In the genomic region with DNA sequence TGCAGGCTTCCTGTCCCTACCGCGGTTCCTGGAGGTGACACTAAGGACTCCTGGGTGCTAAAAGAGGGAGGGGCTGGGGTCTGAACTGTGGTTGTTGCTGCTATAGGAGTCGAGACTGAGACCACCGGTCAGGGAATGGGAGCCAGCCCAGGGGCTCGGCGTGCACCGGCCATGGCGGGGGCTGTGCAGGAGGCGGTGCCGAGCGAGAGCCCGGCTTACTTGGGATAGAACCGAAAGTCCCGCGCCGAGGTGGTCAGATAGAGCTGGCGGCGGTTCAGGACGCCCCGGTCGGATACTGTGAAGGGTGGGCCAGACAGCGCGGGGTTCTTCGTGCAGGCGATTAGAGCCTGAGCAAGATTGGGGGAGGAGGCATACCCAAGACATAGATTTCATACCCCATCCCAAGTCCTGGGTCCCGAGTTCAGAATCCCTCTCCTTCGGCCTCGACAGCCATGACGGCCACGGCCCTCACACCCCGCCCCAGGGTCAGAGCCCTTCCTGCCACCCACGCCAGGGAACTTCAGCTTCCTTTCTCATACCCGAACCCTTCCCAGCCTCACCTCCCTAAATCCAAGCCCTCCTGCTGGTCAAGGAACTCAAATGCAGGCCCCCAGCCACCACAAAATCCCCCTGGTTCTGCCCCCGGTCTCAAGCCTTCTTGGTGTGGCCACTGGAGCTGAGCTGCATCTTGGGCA, we compare ENCODE assay signal across 9 cellular contexts. TPM values are rescaled to one million over a fixed set of nuclear protein-coding genes. Genes with fewer than 3 reads are reported as not detected.
DNase-seq lines count a peak whose midpoint lies in the region; ATAC-seq, FAIRE-seq and TF ChIP-seq lines count a peak whose summit lies in the region.
"Not testable (repeated sequence)": the region's sequence is repeated elsewhere in the genome, so short reads cannot be mapped to it uniquely, and the experiment has no call there.
"Had no signal": no experiment of that assay in that cellular context is flagged by ENCODE, and none has a peak within 500 bp of the region (broad histone marks: within the 10 kb centered on the region; RNA-seq: fewer than 3 reads in every experiment).

No MANE protein-coding gene starts in this region.

- not testable (repeated sequence) for TF ChIP-seq POLR2A in A549 (IDR thresholded peaks at IDR 0.05; ENCODE audit: low read length)

- not testable (repeated sequence) for H3K9ac ChIP-seq in H9 (ENCODE audit: extremely low read depth, insufficient read length, low read length); iPS-18a (ENCODE audit: low read length)
- peak overlapping the region; percentile 81 for H3K9ac ChIP-seq in astrocyte (ENCODE audit: low read length)

- H4K5ac ChIP-seq in H9 (ENCODE audit: insufficient read length, low read depth, low read length): not testable (repeated sequence)

- not testable (repeated sequence) for H3K18ac ChIP-seq in H9 (ENCODE audit: insufficient read length, low read depth, low read length)

- H3K4me1 Mint-ChIP-seq in H9: peaks cover 18 to 30% of the 10 kb centered on the region in 2 experiments
- peaks cover 16% of the 10 kb centered on the region for H3K4me1 Mint-ChIP-seq in T-helper 2 cell treated with Interferon-gamma antibody and Interleukin-4, amounts not matched to agents 5 μg/mL and 100 μg/mL, for 36 hours (ENCODE audit: low read depth)
- peaks cover 11% of the 10 kb centered on the region for H3K4me1 Mint-ChIP-seq in astrocyte (ENCODE audit: low read depth, unreplicated experiment)
- H3K4me1 Mint-ChIP-seq in naive thymus-derived CD8-positive, alpha-beta T cell: peaks cover 9 to 27% (median 18%) of the 10 kb centered on the region in 4 donors

- H3K27ac Mint-ChIP-seq in H9; T-helper 2 cell treated with Interferon-gamma antibody and Interleukin-4, amounts not matched to agents 5 μg/mL and 100 μg/mL, for 36 hours: not testable (repeated sequence)
- peak overlapping the region; percentile 93 for H3K27ac Mint-ChIP-seq in astrocyte (ENCODE audit: unreplicated experiment)
- peak overlapping the region in 3 of 10 donors; percentile 13 to 81 (median 28) for H3K27ac Mint-ChIP-seq in naive thymus-derived CD8-positive, alpha-beta T cell

- H3K4me3 ChIP-seq in A549 (peak overlapping the region; percentile 54), astrocyte (ENCODE audit: insufficient read depth, low read depth, low read length) (peak overlapping the region; percentile 81), epithelial cell of esophagus (ENCODE audit: low read length) (peak overlapping the region; percentile 62), iPS-18a (ENCODE audit: low read length) (peak overlapping the region; percentile 38), skin epidermis (peak overlapping the region; percentile 32 to 50 (median 37))

- H3K4me2 ChIP-seq in A549: peak overlapping the region; percentile 85
- peak overlapping the region; percentile 52 for H3K4me2 ChIP-seq in H9 (ENCODE audit: insufficient read depth, insufficient read length, low read length)
- H3K4me2 ChIP-seq in astrocyte (ENCODE audit: low read length): peak overlapping the region; percentile 90

- H3K4me1 ChIP-seq in A549 (peaks cover 11% of the 10 kb centered on the region), astrocyte (ENCODE audit: insufficient read depth, low read length) (peaks cover 19% of the 10 kb centered on the region), iPS-18a (ENCODE audit: control insufficient read depth, low read depth, low read length) (peaks cover 10% of the 10 kb centered on the region)
- not testable (repeated sequence) for H3K4me1 ChIP-seq in H9 (ENCODE audit: insufficient read depth, low read length)

- H3K27me3 ChIP-seq in H9 (ENCODE audit: insufficient read depth, low read length): peaks cover 15% of the 10 kb centered on the region; the same call in 1 of the 2 replicates
- H3K27me3 ChIP-seq in astrocyte (ENCODE audit: insufficient read depth, low read length): not testable (repeated sequence)
- peaks cover 53% of the 10 kb centered on the region for H3K27me3 ChIP-seq in iPS-18a (ENCODE audit: control insufficient read depth, insufficient read depth, low read length)

- not testable (repeated sequence) for H2BK12ac ChIP-seq in H9 (ENCODE audit: insufficient read length, low read depth, low read length)

- ATAC-seq in A549: peak; percentile 4 to 6; a peak in 3 of 6 replicates
- ATAC-seq in naive thymus-derived CD8-positive, alpha-beta T cell: peak; percentile 6 to 28

- CTCF ChIA-PET in A549 (lab: Yijun Ruan, JAX): interaction anchor here (0.6 to 7.3 kb wide), 16 partner anchors 8 to 80 kb away, joined by 3 to 96 read pairs (median 6); partner anchors contain the start of genes GYS1, KCNA7, NTF4 and RUVBL2

- H3K4me3 Mint-ChIP-seq in H9 (peak overlapping the region; percentile 53 to 77), astrocyte (ENCODE audit: unreplicated experiment) (peak overlapping the region; percentile 93)
- peak overlapping the region; percentile 69 for H3K4me3 Mint-ChIP-seq in T-helper 2 cell treated with Interferon-gamma antibody and Interleukin-4, amounts not matched to agents 5 μg/mL and 100 μg/mL, for 36 hours
- H3K4me3 Mint-ChIP-seq in naive thymus-derived CD8-positive, alpha-beta T cell: peak overlapping the region; percentile 78 to 95 (median 90)

- not testable (repeated sequence) for H3K36me3 ChIP-seq in astrocyte (ENCODE audit: insufficient read depth, low read length); iPS-18a (ENCODE audit: control insufficient read depth, low read depth, low read length)

- H3K23ac ChIP-seq in H9 (ENCODE audit: insufficient read length, low read depth, low read length): not testable (repeated sequence)

- not testable (repeated sequence) for H4K8ac ChIP-seq in H9 (replicated peaks; ENCODE audit: insufficient read length, low read depth, low read length)

- H3K9me3 ChIP-seq in A549; H9 (ENCODE audit: control insufficient read depth, low read depth, low read length); astrocyte (ENCODE audit: insufficient read depth, low read depth, low read length); iPS-18a (ENCODE audit: control insufficient read depth, low read depth, low read length): not testable (repeated sequence)

- not testable (repeated sequence) for H2AK5ac ChIP-seq in H9 (ENCODE audit: insufficient read length, low read length)

- peak overlapping the region; percentile 64 to 87; a peak in 5 of 6 replicates for H3K27ac ChIP-seq in A549
- H3K27ac ChIP-seq in H9 (ENCODE audit: insufficient read length, low read depth, low read length); iPS-18a (ENCODE audit: low read length): not testable (repeated sequence)
- peak overlapping the region; percentile 23 for H3K27ac ChIP-seq in astrocyte (ENCODE audit: low read depth, low read length)
- H3K27ac ChIP-seq in skin epidermis: peak overlapping the region in 2 of 21 experiments; percentile 35 to 53

- H3K56ac ChIP-seq in H9 (ENCODE audit: insufficient read length, low read depth, low read length): not testable (repeated sequence)

- POLR2A ChIA-PET in A549 (lab: Yijun Ruan, JAX): interaction anchor here (0.6 to 1.8 kb wide), 3 partner anchors 38 to 71 kb away, joined by 4 to 5 read pairs (median 4); no protein-coding TSS in a partner anchor
- POLR2A ChIA-PET in naive thymus-derived CD8-positive, alpha-beta T cell (lab: Charles Lee): interaction anchor here (0.6 to 1.1 kb wide), 3 partner anchors 57 to 65 kb away, joined by 3 read pairs; partner anchors contain the start of genes GYS1 and LIN7B

- H3K79me1 ChIP-seq in H9 (ENCODE audit: insufficient read depth, low read depth, low read length, poor library complexity, severe bottlenecking): not testable (repeated sequence)

- WGBS in A549 (ENCODE audit: missing lambda C conversion rate): 81% methylated on average over 34 of the region's 34 CpGs
- WGBS in H9 (ENCODE audit: extremely low coverage, insufficient read length, low lambda C conversion rate): no CpG with 5 or more reads among the region's 34 CpGs

- TF ChIP-seq EP300 in A549 (IDR thresholded peaks at IDR 0.05): not testable (repeated sequence)

- not testable (repeated sequence) for H3K36me3 Mint-ChIP-seq in H9 (ENCODE audit: insufficient read depth in 1 of 3, low read depth in 3 of 3); T-helper 2 cell treated with Interferon-gamma antibody and Interleukin-4, amounts not matched to agents 5 μg/mL and 100 μg/mL, for 36 hours (ENCODE audit: low read depth); astrocyte (ENCODE audit: low read depth, unreplicated experiment); naive thymus-derived CD8-positive, alpha-beta T cell

- DNase-seq in A549 (ENCODE audit: low read depth in 1 of 2, low spot score in 1 of 2); H9; T-helper 2 cell treated with Interferon-gamma antibody and Interleukin-4, amounts not matched to agents 5 μg/mL and 100 μg/mL, for 36 hours (ENCODE audit: low spot score); astrocyte (ENCODE audit: low read depth); epithelial cell of esophagus (ENCODE audit: low read depth): not testable (repeated sequence)
- peak in 2 of 10 donors; percentile 3 to 15 for DNase-seq in naive thymus-derived CD8-positive, alpha-beta T cell

- H4K20me1 ChIP-seq in H9 (ENCODE audit: control insufficient read depth, insufficient read depth, insufficient read length): not testable (repeated sequence)
- H4K20me1 ChIP-seq in astrocyte (ENCODE audit: insufficient read depth, low read length): peaks cover 37% of the 10 kb centered on the region

- not testable (repeated sequence) for H3K9me3 Mint-ChIP-seq in H9; T-helper 2 cell treated with Interferon-gamma antibody and Interleukin-4, amounts not matched to agents 5 μg/mL and 100 μg/mL, for 36 hours; astrocyte (ENCODE audit: unreplicated experiment); naive thymus-derived CD8-positive, alpha-beta T cell

- H3K27me3 Mint-ChIP-seq in H9 (ENCODE audit: low read depth) (peaks cover 83% of the 10 kb centered on the region), astrocyte (ENCODE audit: low read depth, unreplicated experiment) (peaks cover 10% of the 10 kb centered on the region)
- peaks cover 61% of the 10 kb centered on the region for H3K27me3 Mint-ChIP-seq in T-helper 2 cell treated with Interferon-gamma antibody and Interleukin-4, amounts not matched to agents 5 μg/mL and 100 μg/mL, for 36 hours (ENCODE audit: low read depth)
- H3K27me3 Mint-ChIP-seq in naive thymus-derived CD8-positive, alpha-beta T cell: peaks cover 14 to 40% (median 26%) of the 10 kb centered on the region in 5 donors

- TF ChIP-seq CTCF in A549 (IDR thresholded peaks at IDR 0.05); H9 (conservative IDR thresholded peaks at IDR 0.05); astrocyte (IDR thresholded peaks at IDR 0.05; ENCODE audit: insufficient read depth, low read depth, low read length); epithelial cell of esophagus (IDR thresholded peaks at IDR 0.05; ENCODE audit: insufficient read depth, low read depth, low read length, missing control alignments): not testable (repeated sequence)

- not testable (repeated sequence) for H2BK120ac ChIP-seq in H9 (ENCODE audit: low read depth, low read length, poor library complexity, severe bottlenecking)

- not testable (repeated sequence) for FAIRE-seq in A549 (lab: Jason Lieb, UNC); astrocyte (lab: Jason Lieb, UNC)

- H3K14ac ChIP-seq in H9 (ENCODE audit: insufficient read depth, low read length): not testable (repeated sequence)

- not testable (repeated sequence) for H3T11ph ChIP-seq in H9 (ENCODE audit: low read length)

- not testable (repeated sequence) for H2AFZ ChIP-seq in H9 (ENCODE audit: low read length)
- peak overlapping the region; percentile 78 for H2AFZ ChIP-seq in astrocyte (ENCODE audit: low read depth, low read length)

- not testable (repeated sequence) for TF ChIP-seq RAD21 in A549 (conservative IDR thresholded peaks at IDR 0.05 in 1 of 2, IDR thresholded peaks at IDR 0.05 in 1 of 2)

- not testable (repeated sequence) for H2BK20ac ChIP-seq in H9 (ENCODE audit: low read depth, low read length, poor library complexity, severe bottlenecking)

- H4K91ac ChIP-seq in H9 (ENCODE audit: insufficient read length, low read depth, low read length): not testable (repeated sequence)

- not testable (repeated sequence) for H2BK5ac ChIP-seq in H9 (ENCODE audit: insufficient read length, low read length)

- H3K4ac ChIP-seq in H9 (ENCODE audit: low read depth, low read length): not testable (repeated sequence)

- not testable (repeated sequence) for H3K79me2 ChIP-seq in H9 (ENCODE audit: insufficient read depth, low read length)
- peaks cover 59% of the 10 kb centered on the region for H3K79me2 ChIP-seq in astrocyte (ENCODE audit: insufficient read depth, low read length)

- peaks cover 10% of the 10 kb centered on the region for H3K23me2 ChIP-seq in H9 (ENCODE audit: insufficient read length, low read depth, low read length, poor library complexity, severe bottlenecking)

- H2BK15ac ChIP-seq in H9 (ENCODE audit: low read depth, low read length): not testable (repeated sequence)

RNA-seq across cellular contexts. Expression of gene CGB7, which starts 0.5 kb away (rescaled TPM):
- 0.34 and 0.56 TPM in 2 replicates for polyA plus RNA-seq in A549 (2011; rRNA removed)
- polyA plus RNA-seq in A549 (2012; cell fraction: cytosol; rRNA removed): 0.78 and 0.89 TPM in 2 replicates
- 5.6 and 5.8 TPM in 2 replicates for polyA plus RNA-seq in A549 (2012; cell fraction: nucleus; rRNA removed)
- polyA plus RNA-seq in A549 (2017; fragmentation: RNase III; extraction: RNeasy Plus Mini Kit Qiagen cat#74134 plus additional on column Dnase treatment): 0.63 to 0.88 TPM (median 0.79 TPM) in 3 replicates
- 0.74 and 0.88 TPM in 2 replicates for polyA minus RNA-seq in A549 (2011; rRNA and poly(A)+ RNA removed)
- total RNA-seq in H9 (2021): 1.2 TPM in 2 replicates
- 7.1 and 8.8 TPM in 2 replicates for total RNA-seq in astrocyte
- total RNA-seq in naive thymus-derived CD8-positive, alpha-beta T cell: not detected
- polyA plus RNA-seq in naive thymus-derived CD8-positive, alpha-beta T cell: not detected

RNA-seq across cellular contexts. Expression of gene NTF4, which starts 7.6 kb away (rescaled TPM):
- polyA plus RNA-seq in A549 (2011; rRNA removed): 0.34 and 0.37 TPM in 2 replicates
- polyA plus RNA-seq in A549 (2012; cell fraction: cytosol; rRNA removed): 0.49 and 0.52 TPM in 2 replicates
- polyA plus RNA-seq in A549 (2012; cell fraction: nucleus; rRNA removed): 0.94 and 1.1 TPM in 2 replicates
- 1.0 to 2.4 TPM (median 1.7 TPM) in 3 replicates for polyA plus RNA-seq in A549 (2017; fragmentation: RNase III; extraction: RNeasy Plus Mini Kit Qiagen cat#74134 plus additional on column Dnase treatment)
- 0.25 and 0.54 TPM in 2 replicates for polyA minus RNA-seq in A549 (2011; rRNA and poly(A)+ RNA removed)
- 2.1 and 2.3 TPM in 2 replicates for total RNA-seq in H9 (2021)
- 7.2 and 7.3 TPM in 2 replicates for total RNA-seq in astrocyte
- not detected for total RNA-seq in naive thymus-derived CD8-positive, alpha-beta T cell
- polyA plus RNA-seq in naive thymus-derived CD8-positive, alpha-beta T cell: not detected

RNA-seq across cellular contexts. Expression of gene CGB8, which starts 8.1 kb away (rescaled TPM):
- polyA plus RNA-seq in A549 (2011; rRNA removed) (0.63 and 0.95 TPM in 2 replicates), A549 (2017; fragmentation: RNase III; extraction: RNeasy Plus Mini Kit Qiagen cat#74134 plus additional on column Dnase treatment) (2.0 to 2.7 TPM (median 2.4 TPM) in 3 replicates)
- polyA plus RNA-seq in A549 (2012; cell fraction: cytosol; rRNA removed): 4.6 and 5.6 TPM in 2 replicates
- 14.8 and 19.9 TPM in 2 replicates for polyA plus RNA-seq in A549 (2012; cell fraction: nucleus; rRNA removed)
- 0.49 TPM in 1 of 2 replicates, not detected in the other for polyA minus RNA-seq in A549 (2011; rRNA and poly(A)+ RNA removed)
- total RNA-seq in H9 (2021) (0.39 TPM in 1 of 2 replicates, not detected in the other), astrocyte (9.4 and 15.8 TPM in 2 replicates)
- total RNA-seq in naive thymus-derived CD8-positive, alpha-beta T cell: not detected
- polyA plus RNA-seq in naive thymus-derived CD8-positive, alpha-beta T cell: not detected
- total RNA-seq: lung had no signal
- polyA plus RNA-seq: lung had no signal

RNA-seq across cellular contexts. Expression of gene CGB5, which starts 13.4 kb away (rescaled TPM):
- 0.15 and 0.23 TPM in 2 replicates for polyA plus RNA-seq in A549 (2011; rRNA removed)
- 1.2 TPM in 2 replicates for polyA plus RNA-seq in A549 (2012; cell fraction: cytosol; rRNA removed)
- 2.4 and 3.9 TPM in 2 replicates for polyA plus RNA-seq in A549 (2012; cell fraction: nucleus; rRNA removed)
- 0.53 to 0.94 TPM (median 0.71 TPM) in 3 replicates for polyA plus RNA-seq in A549 (2017; fragmentation: RNase III; extraction: RNeasy Plus Mini Kit Qiagen cat#74134 plus additional on column Dnase treatment)
- polyA minus RNA-seq in A549 (2011; rRNA and poly(A)+ RNA removed): not detected in 2 replicates
- total RNA-seq in H9 (2021): not detected in 2 replicates
- 2.0 and 6.5 TPM in 2 replicates for total RNA-seq in astrocyte
- not detected for total RNA-seq in naive thymus-derived CD8-positive, alpha-beta T cell
- not detected for polyA plus RNA-seq in naive thymus-derived CD8-positive, alpha-beta T cell
- total RNA-seq: lung had no signal
- polyA plus RNA-seq: lung had no signal

RNA-seq across cellular contexts. Expression of gene KCNA7, which starts 15.4 kb away (rescaled TPM):
- not detected in 2 replicates for polyA plus RNA-seq in A549 (2011; rRNA removed)
- polyA plus RNA-seq in A549 (2012; cell fraction: cytosol; rRNA removed): not detected in 2 replicates
- polyA plus RNA-seq in A549 (2012; cell fraction: nucleus; rRNA removed): not detected in 2 replicates
- polyA plus RNA-seq in A549 (2017; fragmentation: RNase III; extraction: RNeasy Plus Mini Kit Qiagen cat#74134 plus additional on column Dnase treatment): not detected in 3 replicates
- not detected in 2 replicates for polyA minus RNA-seq in A549 (2011; rRNA and poly(A)+ RNA removed)
- total RNA-seq in H9 (2021): 0.04 TPM in 2 replicates
- 0.05 TPM in 1 of 2 replicates, not detected in the other for total RNA-seq in astrocyte
- total RNA-seq in naive thymus-derived CD8-positive, alpha-beta T cell: not detected
- not detected for polyA plus RNA-seq in naive thymus-derived CD8-positive, alpha-beta T cell
- total RNA-seq: lung had no signal
- polyA plus RNA-seq: lung had no signal
